In genomic region chr15:32844118-32844711, GRCh38 we compare ENCODE assay signal across 8 cellular contexts.
A peak's percentile ranks its signal among the peaks of the same experiment; 100 is the strongest.
DNase-seq lines count a peak whose midpoint lies in the region; ATAC-seq, FAIRE-seq and TF ChIP-seq lines count a peak whose summit lies in the region.

No MANE protein-coding gene starts in this region.

- peak; percentile 51 for TF ChIP-seq CTCF in HFF-Myc (IDR thresholded peaks at IDR 0.05; ENCODE audit: low read depth, low read length, missing control alignments)
- TF ChIP-seq CTCF in SU-DHL-6 (IDR thresholded peaks at IDR 0.05; ENCODE audit: insufficient read depth, low read length, poor library complexity, severe bottlenecking), result peak; percentile 27

- H3K4me3 ChIP-seq in HFF-Myc (replicated peaks; ENCODE audit: low read depth, low read length) (no peak overlapping the region), SU-DHL-6 (ENCODE audit: insufficient read depth, low read length, poor library complexity, severe bottlenecking) (no peak overlapping the region)

- H3K9me2 ChIP-seq in SU-DHL-6 (replicated peaks; ENCODE audit: insufficient read depth, low read length), result no peaks in the 10 kb centered on the region

- H3K9ac ChIP-seq in SU-DHL-6 (ENCODE audit: low read length), result no peak overlapping the region

- no peak overlapping the region for H3K27ac ChIP-seq in SU-DHL-6 (ENCODE audit: low read depth, low read length)

- no peaks in the 10 kb centered on the region for H4K20me1 ChIP-seq in SU-DHL-6 (ENCODE audit: low read depth, low read length)

- DNase-seq in AML-193 (lab: John Stamatoyannopoulos, UW), result peak; percentile 36 to 59
- no peak for DNase-seq in HFF-Myc (ENCODE audit: extremely low read depth, low read depth)

- no peaks in the 10 kb centered on the region for H3K27me3 ChIP-seq in SU-DHL-6 (ENCODE audit: low read length)

- H3K36me3 ChIP-seq in SU-DHL-6 (ENCODE audit: low read length), result no peaks in the 10 kb centered on the region

- peak; percentile 91 for FAIRE-seq in islet of Langerhans (lab: Jason Lieb, UNC)

- no peaks in the 10 kb centered on the region for H3K79me2 ChIP-seq in SU-DHL-6 (ENCODE audit: insufficient read depth, low read length)

- H3K9me3 ChIP-seq in SU-DHL-6 (ENCODE audit: insufficient read depth, low read length), result no peaks in the 10 kb centered on the region

- no peak overlapping the region for H2AFZ ChIP-seq in SU-DHL-6 (ENCODE audit: low read depth, low read length, severe bottlenecking)

- H3F3A ChIP-seq in SU-DHL-6 (ENCODE audit: insufficient read depth), result no peaks in the 10 kb centered on the region

- ATAC-seq in GM18867 (IDR thresholded peaks at IDR 0.05; ENCODE audit: unreplicated experiment) (no peak), GM21390 (IDR thresholded peaks at IDR 0.05; ENCODE audit: unreplicated experiment) (no peak), GM18505 (IDR thresholded peaks at IDR 0.05; ENCODE audit: unreplicated experiment) (no peak), esophagus mucosa (no peak)

- TF ChIP-seq POLR2A in GM18505 (IDR thresholded peaks at IDR 0.05; ENCODE audit: borderline replicate concordance, extremely low read depth, insufficient read depth, insufficient read length), result no peak

- H3K4me2 ChIP-seq in SU-DHL-6 (ENCODE audit: low read depth, low read length, poor library complexity, severe bottlenecking), result no peak overlapping the region
